Comparison of ENCODE assay signal across 26 cellular contexts in the genomic region with DNA sequence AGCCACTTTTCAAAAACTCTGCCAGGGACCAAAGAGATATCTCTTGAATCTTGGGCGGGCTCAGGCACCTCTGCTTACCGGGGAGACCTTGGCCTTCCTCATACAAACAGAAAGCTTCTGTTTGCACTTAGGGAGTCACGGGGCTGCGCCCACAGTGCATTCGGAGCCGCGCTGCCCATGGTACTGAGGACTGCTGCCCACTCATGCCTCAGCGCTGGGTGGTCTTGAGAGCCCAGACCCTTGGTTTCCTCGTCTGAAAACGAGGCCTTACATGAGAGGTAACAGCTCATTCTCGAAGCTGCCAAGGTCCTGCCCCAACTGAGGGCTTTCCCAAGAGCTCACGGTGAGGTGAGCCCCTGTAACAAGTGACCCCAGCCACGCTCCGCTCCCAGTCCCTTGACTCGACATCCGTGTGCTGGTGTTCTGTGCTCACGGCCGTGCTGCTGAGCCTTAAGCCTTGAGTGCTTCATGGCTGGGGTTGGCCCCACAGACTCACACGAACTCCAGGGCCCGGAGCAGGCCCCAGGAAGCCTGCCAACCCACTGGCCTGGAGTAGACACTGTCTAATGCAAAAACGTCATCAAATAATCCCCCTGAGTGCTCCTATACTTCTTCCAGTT. TPM values are rescaled to one million over a fixed set of nuclear protein-coding genes. Genes with fewer than 3 reads are reported as not detected.
DNase-seq lines count a peak whose midpoint lies in the region; ATAC-seq and TF ChIP-seq lines count a peak whose summit lies in the region.
"Had no signal": no experiment of that assay in that cellular context is flagged by ENCODE, and none has a peak within 500 bp of the region (broad histone marks: within the 10 kb centered on the region; RNA-seq: fewer than 3 reads in every experiment).

No MANE protein-coding gene starts in this region.

- H3K4ac ChIP-seq in trophoblast cell (ENCODE audit: low read depth, low read length): no peak overlapping the region

- no peak overlapping the region for H4K12ac ChIP-seq in trophoblast cell (ENCODE audit: low read depth, low read length)

- no peak overlapping the region for H2BK12ac ChIP-seq in trophoblast cell (ENCODE audit: low read length)

- no peak overlapping the region for H2BK120ac ChIP-seq in trophoblast cell (ENCODE audit: insufficient read depth, low read length, poor library complexity)

- peaks cover 96% of the 10 kb centered on the region for H3K36me3 Mint-ChIP-seq in activated T-cell treated with anti-CD3 and anti-CD28 coated beads, Interleukin-2, amount 50 U/mL, for 24 hours (ENCODE audit: low read depth)
- H3K36me3 Mint-ChIP-seq in IgD-negative memory B cell (peaks cover 4% of the 10 kb centered on the region), glutamatergic neuron (ENCODE audit: unreplicated experiment) (peaks cover 8% of the 10 kb centered on the region)
- H3K36me3 Mint-ChIP-seq in activated naive CD8-positive, alpha-beta T cell treated with anti-CD3 and anti-CD28 coated beads, Interleukin-2, amount 50 U/mL, for 24 hours (ENCODE audit: low read depth): peaks cover 61% of the 10 kb centered on the region

- H4K91ac ChIP-seq in trophoblast cell (ENCODE audit: low read depth, low read length): no peak overlapping the region

- WGBS in trophoblast cell (ENCODE audit: extremely low coverage, insufficient coverage, insufficient read length): no CpG with 5 or more reads among the region's 21 CpGs

- no peaks in the 10 kb centered on the region for H3K27me3 ChIP-seq in trophoblast cell (ENCODE audit: insufficient read depth, low read length)
- H3K27me3 ChIP-seq: ascending aorta, BLaER1, dorsolateral prefrontal cortex, transverse colon had no signal

- no peaks in the 10 kb centered on the region for H3K79me2 ChIP-seq in trophoblast cell (ENCODE audit: control insufficient read depth, insufficient read depth, low read length, poor library complexity)

- H3K23ac ChIP-seq in trophoblast cell (ENCODE audit: low read length): no peak overlapping the region

- no peaks in the 10 kb centered on the region for H3K9me3 ChIP-seq in trophoblast cell (ENCODE audit: insufficient read depth, low read depth, low read length)
- H3K9me3 ChIP-seq: ascending aorta, BLaER1, SK-N-SH, transverse colon had no signal

- TF ChIP-seq CTCF in glutamatergic neuron (IDR thresholded peaks at IDR 0.05; ENCODE audit: partially characterized antibody, unreplicated experiment): no peak

- H3K27me3 Mint-ChIP-seq in activated T-cell treated with anti-CD3 and anti-CD28 coated beads, Interleukin-2, amount 50 U/mL, for 24 hours: no peaks in the 10 kb centered on the region
- H3K27me3 Mint-ChIP-seq in IgD-negative memory B cell (no peaks in the 10 kb centered on the region), glutamatergic neuron (ENCODE audit: unreplicated experiment) (no peaks in the 10 kb centered on the region)
- H3K27me3 Mint-ChIP-seq in activated naive CD8-positive, alpha-beta T cell treated with anti-CD3 and anti-CD28 coated beads, Interleukin-2, amount 50 U/mL, for 24 hours: no peaks in the 10 kb centered on the region

- intact Hi-C loops in posterior vena cava (cut with DNase I): loop anchor here in 1 of 2 donors (2.0 kb wide), 1 partner anchor 103 kb away; no protein-coding TSS in a partner anchor

- no peak overlapping the region for H3K4me3 Mint-ChIP-seq in activated T-cell treated with anti-CD3 and anti-CD28 coated beads, Interleukin-2, amount 50 U/mL, for 24 hours
- H3K4me3 Mint-ChIP-seq in IgD-negative memory B cell: no peak overlapping the region
- no peak overlapping the region for H3K4me3 Mint-ChIP-seq in activated naive CD8-positive, alpha-beta T cell treated with anti-CD3 and anti-CD28 coated beads, Interleukin-2, amount 50 U/mL, for 24 hours
- no peak overlapping the region for H3K4me3 Mint-ChIP-seq in glutamatergic neuron (ENCODE audit: unreplicated experiment)

- no peak for DNase-seq in activated T-cell treated with anti-CD3 and anti-CD28 coated beads, Interleukin-2, amount 50 U/mL, for 24 hours
- DNase-seq in activated T-cell treated with anti-CD3 and anti-CD28 coated beads for 4 hours: no peak
- no peak for DNase-seq in activated naive CD8-positive, alpha-beta T cell treated with anti-CD3 and anti-CD28 coated beads, Interleukin-2, amount 50 U/mL, for 24 hours
- DNase-seq in posterior vena cava (ENCODE audit: low spot score): peak; percentile 62
- no peak for DNase-seq in trophoblast cell
- DNase-seq in HK-2 (ENCODE audit: unreplicated experiment): no peak
- no peak for DNase-seq in glutamatergic neuron
- DNase-seq: activated CD4-positive, CD25-positive, alpha-beta regulatory T cell treated with anti-CD3 and anti-CD28 coated beads, Interleukin-2, amount 50 U/mL, for 72 hours; activated effector memory CD4-positive, alpha-beta T cell treated with anti-CD3 and anti-CD28 coated beads, Interleukin-2, amount 50 U/mL, for 16 hours; central memory CD4-positive, alpha-beta T cell; DMS 273 treated with DMSO at 0.1 percent for 48 hours; dorsolateral prefrontal cortex; foreskin melanocyte; GOT3; hippocampal formation; Kasumi-1; NCI-H1694 treated with DMSO at 0.1 percent for 48 hours; RPMI8226; SK-N-SH; small intestine; stimulated activated CD4-positive, alpha-beta T cell treated with anti-CD3 and anti-CD28 coated beads, Interleukin-2, amount 100 ng/mL, for 48 hours; T1000; transverse colon had no signal

- H3K9ac ChIP-seq in trophoblast cell (ENCODE audit: low read length): no peak overlapping the region
- H3K9ac ChIP-seq: BLaER1, SK-N-SH had no signal

- H2BK5ac ChIP-seq in trophoblast cell (ENCODE audit: low read depth, low read length, poor library complexity): no peak overlapping the region

- H3K4me1 ChIP-seq in trophoblast cell (ENCODE audit: control insufficient read depth in 1 of 2, insufficient read depth in 2 of 2, low read length in 2 of 2): peaks cover 6 to 7% of the 10 kb centered on the region in 2 experiments
- H3K4me1 ChIP-seq: ascending aorta, transverse colon had no signal

- H2AK5ac ChIP-seq in trophoblast cell (ENCODE audit: low read length): no peak overlapping the region

- no peak overlapping the region for H4K8ac ChIP-seq in trophoblast cell (ENCODE audit: low read depth, low read length)

- peaks cover 14% of the 10 kb centered on the region for H3K4me1 Mint-ChIP-seq in activated T-cell treated with anti-CD3 and anti-CD28 coated beads, Interleukin-2, amount 50 U/mL, for 24 hours (ENCODE audit: low read depth)
- no peaks in the 10 kb centered on the region for H3K4me1 Mint-ChIP-seq in IgD-negative memory B cell
- H3K4me1 Mint-ChIP-seq in activated naive CD8-positive, alpha-beta T cell treated with anti-CD3 and anti-CD28 coated beads, Interleukin-2, amount 50 U/mL, for 24 hours: peaks cover 4% of the 10 kb centered on the region
- H3K4me1 Mint-ChIP-seq in glutamatergic neuron (ENCODE audit: low read depth, unreplicated experiment): peaks cover 3% of the 10 kb centered on the region

- no peak for ATAC-seq in activated naive CD8-positive, alpha-beta T cell treated with anti-CD3 and anti-CD28 coated beads, Interleukin-2, amount 50 U/mL, for 24 hours

- no peaks in the 10 kb centered on the region for H3K9me3 Mint-ChIP-seq in activated T-cell treated with anti-CD3 and anti-CD28 coated beads, Interleukin-2, amount 50 U/mL, for 24 hours
- H3K9me3 Mint-ChIP-seq in IgD-negative memory B cell: no peaks in the 10 kb centered on the region
- H3K9me3 Mint-ChIP-seq in activated naive CD8-positive, alpha-beta T cell treated with anti-CD3 and anti-CD28 coated beads, Interleukin-2, amount 50 U/mL, for 24 hours: no peaks in the 10 kb centered on the region
- H3K9me3 Mint-ChIP-seq in glutamatergic neuron (ENCODE audit: unreplicated experiment): peaks cover 8% of the 10 kb centered on the region

- H3K4me3 ChIP-seq in trophoblast cell (ENCODE audit: low read depth, low read length): no peak overlapping the region
- H3K4me3 ChIP-seq: ascending aorta, BLaER1, dorsolateral prefrontal cortex, transverse colon had no signal

- no peak overlapping the region for H3K4me2 ChIP-seq in trophoblast cell (ENCODE audit: low read length)
- H3K4me2 ChIP-seq: BLaER1, SK-N-SH had no signal

- no peak overlapping the region for H3K18ac ChIP-seq in trophoblast cell (ENCODE audit: low read length)

- no peak overlapping the region for H3K14ac ChIP-seq in trophoblast cell (ENCODE audit: low read length)

- H3K79me1 ChIP-seq in trophoblast cell (ENCODE audit: low read length): no peaks in the 10 kb centered on the region

- H3K27ac ChIP-seq in trophoblast cell (ENCODE audit: low read depth, low read length): no peak overlapping the region
- H3K27ac ChIP-seq: ascending aorta, BLaER1, dorsolateral prefrontal cortex, transverse colon had no signal

- H2AFZ ChIP-seq in trophoblast cell (ENCODE audit: insufficient read depth, low read length, poor library complexity): no peak overlapping the region

- H3K36me3 ChIP-seq in trophoblast cell (ENCODE audit: control insufficient read depth in 1 of 2, insufficient read depth in 2 of 2, low read length in 2 of 2): peaks cover 3 to 5% of the 10 kb centered on the region in 2 experiments
- H3K36me3 ChIP-seq: ascending aorta had no signal

- H3K27ac Mint-ChIP-seq in activated T-cell treated with anti-CD3 and anti-CD28 coated beads, Interleukin-2, amount 50 U/mL, for 24 hours: peak overlapping the region; percentile 87
- H3K27ac Mint-ChIP-seq in IgD-negative memory B cell (peak overlapping the region in 2 of 3 donors; percentile 35 to 67), glutamatergic neuron (ENCODE audit: unreplicated experiment) (no peak overlapping the region)
- peak overlapping the region; percentile 85 for H3K27ac Mint-ChIP-seq in activated naive CD8-positive, alpha-beta T cell treated with anti-CD3 and anti-CD28 coated beads, Interleukin-2, amount 50 U/mL, for 24 hours

RNA-seq across cellular contexts. Expression of a gene that starts 47.4 kb away (rescaled TPM):
- polyA plus RNA-seq in IgD-negative memory B cell: 1.6 TPM
- 1 to 10 TPM; 3.2 to 6.4 TPM for total RNA-seq in posterior vena cava
- 1.4 TPM in 2 replicates for polyA plus RNA-seq in trophoblast cell (2013)
- not detected for total RNA-seq in glutamatergic neuron (ENCODE audit: unreplicated experiment)
- total RNA-seq: ascending aorta had no signal
